In the genomic region with DNA sequence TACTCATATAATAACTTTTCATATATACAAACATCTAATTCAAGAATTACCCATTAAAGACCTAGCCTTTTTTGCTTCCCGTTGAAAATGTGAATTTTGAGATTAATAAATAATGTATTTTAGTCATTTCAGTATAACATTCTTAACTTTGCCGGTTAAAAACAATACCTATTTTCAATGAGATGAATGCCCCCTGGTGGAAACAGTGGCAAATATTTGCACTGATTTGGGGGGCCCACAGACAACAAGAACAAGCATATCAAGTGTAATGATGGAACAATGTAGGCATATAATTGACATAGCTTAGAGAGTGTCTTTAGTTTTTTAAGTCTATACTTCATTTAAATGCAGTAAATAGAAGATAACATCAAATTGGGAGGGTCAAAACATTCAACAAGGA, we compare ENCODE assay signal across 11 cellular contexts.
DNase-seq lines count a peak whose midpoint lies in the region; ATAC-seq and TF ChIP-seq lines count a peak whose summit lies in the region.
"Had no signal": no experiment of that assay in that cellular context is flagged by ENCODE, and none has a peak within 500 bp of the region (broad histone marks: within the 10 kb centered on the region; RNA-seq: fewer than 3 reads in every experiment).

No MANE protein-coding gene starts in this region.

- H3K27ac ChIP-seq in heart left ventricle (no peak overlapping the region), thyroid gland (no peak overlapping the region)
- H3K27ac ChIP-seq: epithelial cell of prostate, HL-60 had no signal

- intact Hi-C loops in heart left ventricle (cut with DNase I) (no loop called here), cardiac septum (cut with DNase I) (loop anchor here (10.0 kb wide), 1 partner anchor 173 kb away; no protein-coding TSS in a partner anchor), thyroid gland (cut with DNase I) (loop anchor here (10.0 kb wide), 2 partner anchors 173 to 377 kb away; no protein-coding TSS in a partner anchor)

- ATAC-seq in heart left ventricle: no peak
- no peak for ATAC-seq in HG03159 (IDR thresholded peaks at IDR 0.05; ENCODE audit: unreplicated experiment)

- DNase-seq in heart left ventricle (no peak), cardiac septum (ENCODE audit: low spot score) (no peak), NCI-H69 (lab: John Stamatoyannopoulos, UW) (peak; percentile 38), epithelial cell of proximal tubule (ENCODE audit: low read depth) (no peak), thyroid gland (peak; percentile 24 to 29), iPS-NIHi7 (ENCODE audit: extremely low spot score) (no peak), HuH-7 (ENCODE audit: low spot score) (no peak)
- DNase-seq: activated CD4-positive, CD25-positive, alpha-beta regulatory T cell treated with anti-CD3 and anti-CD28 coated beads, Interleukin-2, amount 50 U/mL, for 72 hours had no signal

- 53 to 62% (median 57%) methylated on average over 2 of the region's 2 CpGs for WGBS in heart left ventricle, 4 donors
- WGBS in thyroid gland, 2 donors: 52 to 57% methylated on average over 2 of the region's 2 CpGs

- TF ChIP-seq POLR2A in heart left ventricle (IDR thresholded peaks at IDR 0.05): no peak
- no peak for TF ChIP-seq POLR2A in thyroid gland (IDR thresholded peaks at IDR 0.05)

- TF ChIP-seq CTCF in heart left ventricle (IDR thresholded peaks at IDR 0.05) (peak in 7 of 12 donors; percentile 13 to 46 (median 34)), epithelial cell of proximal tubule (conservative IDR thresholded peaks at IDR 0.05; ENCODE audit: low read depth, low read length) (peak; percentile 59), thyroid gland (IDR thresholded peaks at IDR 0.05) (peak in 4 of 6 experiments; percentile 31 to 66 (median 54))

- peaks cover 0 to 6% (median 0%) of the 10 kb centered on the region in 12 donors for H3K4me1 ChIP-seq in heart left ventricle
- H3K4me1 ChIP-seq in thyroid gland: no peaks in the 10 kb centered on the region

- H3K36me3 ChIP-seq in heart left ventricle (no peaks in the 10 kb centered on the region), thyroid gland (no peaks in the 10 kb centered on the region)

- H3K4me3 ChIP-seq in heart left ventricle: no peak overlapping the region
- H3K4me3 ChIP-seq in epithelial cell of proximal tubule (ENCODE audit: low read depth, low read length): no peak overlapping the region
- no peak overlapping the region for H3K4me3 ChIP-seq in thyroid gland (replicated peaks in 1 of 3)

- H3K9me3 ChIP-seq in heart left ventricle: no peaks in the 10 kb centered on the region
- no peaks in the 10 kb centered on the region for H3K9me3 ChIP-seq in thyroid gland

- H3K27me3 ChIP-seq in heart left ventricle (peaks cover 0 to 4% (median 0%) of the 10 kb centered on the region in 9 donors), thyroid gland (no peaks in the 10 kb centered on the region)

Comparison
In these comparisons a context has a peak if more than half of its experiments do, and no peak if none do; other contexts are left out.
1. intact Hi-C loops: an anchor here in cardiac septum (10.0 kb wide) and thyroid gland (10.0 kb wide); none called in heart left ventricle.
2. DNase-seq: peak in NCI-H69 (single experiment) and thyroid gland (2 of 2); none in heart left ventricle (0 of 5), cardiac septum (single experiment), epithelial cell of proximal tubule (single experiment), iPS-NIHi7 (single experiment) and HuH-7 (single experiment).
3. Peak in every context shown above with its lines, with median percentiles within 50 percentile points of each other: CTCF ChIP-seq.